Comparison of ENCODE assay signal across 27 cellular contexts in genomic region chr18:38768504-38768903, GRCh38.
"Had no signal": no experiment of that assay in that cellular context is flagged by ENCODE, and none has a peak within 500 bp of the region (broad histone marks: within the 10 kb centered on the region; RNA-seq: fewer than 3 reads in every experiment).

No MANE protein-coding gene starts in this region.

- H3K4me1 ChIP-seq: stomach, suprapubic skin, testis, thyroid gland, tibial artery, tibial nerve, transverse colon, upper lobe of left lung, upper lobe of right lung, uterus, vagina had no signal

- ATAC-seq: stimulated activated effector memory CD8-positive, alpha-beta T cell treated with anti-CD3 and anti-CD28 coated beads, Interleukin-12 subunit alpha, Interleukin-12 subunit beta, amount 100 ng/mL, for 72 hours; stimulated activated memory B cell treated with anti-CD40 and anti-IgM and Interleukin-4, amounts not matched to agents 10 μg/mL and 1 μg/mL and 100 μg/mL, for 72 hours; stimulated activated naive B cell treated with anti-CD40 and anti-IgM and Interleukin-4, amounts not matched to agents 10 μg/mL and 1 μg/mL and 100 μg/mL, for 72 hours; stimulated activated naive CD8-positive, alpha-beta T cell treated with anti-CD3 and anti-CD28 coated beads, Interleukin-15, amount 100 ng/mL, for 72 hours; stimulated activated naive CD8-positive, alpha-beta T cell treated with anti-CD3 and anti-CD28 coated beads, Interleukin-15, Interleukin-2, amounts not matched to agents 100 U/mL and 50 U/mL, for 24 hours; upper lobe of right lung had no signal

- H3K27me3 ChIP-seq: stomach, suprapubic skin, testis, thyroid gland, tibial artery, tibial nerve, transverse colon, upper lobe of left lung, upper lobe of right lung, uterus, vagina had no signal

- FAIRE-seq: urothelium cell line had no signal

- H3K9me3 ChIP-seq: suprapubic skin, testis, thoracic aorta, thyroid gland, transverse colon, upper lobe of right lung, uterus, vagina had no signal

- H3K27ac ChIP-seq: stomach, suprapubic skin, testis, thoracic aorta, thyroid gland, tibial artery, tibial nerve, transverse colon, upper lobe of left lung, upper lobe of right lung, uterus, vagina had no signal

- H3K36me3 ChIP-seq: stomach, suprapubic skin, thoracic aorta, thyroid gland, tibial artery, tibial nerve, transverse colon, upper lobe of left lung, upper lobe of right lung, uterus, vagina had no signal

- H3K4me3 ChIP-seq: stomach, suprapubic skin, testis, thoracic aorta, thyroid gland, tibial artery, tibial nerve, transverse colon, upper lobe of left lung, upper lobe of right lung, uterus, vagina had no signal

- DNase-seq: stimulated activated CD4-positive, alpha-beta T cell treated with anti-CD3 and anti-CD28 coated beads, Interleukin-2, amount 100 ng/mL, for 48 hours; stimulated activated CD4-positive, alpha-beta T cell treated with anti-CD3 and anti-CD28 coated beads, Interleukin-4, amount 100 ng/mL, for 1 hour; stimulated activated CD4-positive, alpha-beta T cell treated with anti-CD3 and anti-CD28 coated beads, Interleukin-4, amount 100 ng/mL, for 24 hours; stimulated activated CD4-positive, alpha-beta T cell treated with anti-CD3 and anti-CD28 coated beads, Interleukin-4, amount 100 ng/mL, for 4 hours; stimulated activated CD8-positive, alpha-beta memory T cell treated with anti-CD3 and anti-CD28 coated beads, Interleukin-4, amount 100 ng/mL, for 48 hours; stimulated activated naive B cell treated with anti-CD40 and anti-IgM and Interleukin-4, amounts not matched to agents 10 μg/mL and 1 μg/mL and 100 μg/mL, for 72 hours; stimulated activated naive CD4-positive, alpha-beta T cell; stimulated activated naive CD4-positive, alpha-beta T cell treated with Interleukin-2 at 50 U/mL for 16 hours; stimulated activated naive CD8-positive, alpha-beta T cell treated with anti-CD3 and anti-CD28 coated beads, Interleukin-15, amount 100 ng/mL, for 72 hours; stimulated activated naive CD8-positive, alpha-beta T cell treated with anti-CD3 and anti-CD28 coated beads, Interleukin-15, Interleukin-2, amounts not matched to agents 100 U/mL and 50 U/mL, for 24 hours; stomach; substantia nigra; testis; thyroid gland; tibial artery; transverse colon; trophoblast cell; upper lobe of left lung; upper lobe of right lung; uterus had no signal
